In the genomic region with DNA sequence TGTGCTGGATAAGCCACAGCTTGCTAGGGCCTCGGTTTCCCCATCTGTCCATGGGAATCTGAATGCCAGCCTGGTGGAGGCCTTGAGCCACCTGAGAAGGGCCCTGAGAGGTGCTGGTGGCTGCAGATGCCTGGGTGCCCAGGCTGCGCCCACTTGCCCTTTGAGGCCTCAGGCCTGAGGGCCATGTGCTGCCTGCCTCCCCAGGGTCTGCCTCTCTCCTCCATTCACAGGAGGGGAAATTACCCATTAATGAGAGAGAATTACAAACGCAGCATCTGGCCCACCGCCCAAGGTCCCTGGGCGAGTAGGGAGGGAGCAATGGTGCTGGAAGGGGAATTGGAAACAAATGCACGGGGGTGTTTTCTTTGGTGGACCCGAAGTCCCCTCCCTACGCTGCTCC, we compare ENCODE assay signal across 18 cellular contexts. TPM values are rescaled to one million over a fixed set of nuclear protein-coding genes. Genes with fewer than 3 reads are reported as not detected.
"Had no signal": no experiment of that assay in that cellular context is flagged by ENCODE, and none has a peak within 500 bp of the region (broad histone marks: within the 10 kb centered on the region; RNA-seq: fewer than 3 reads in every experiment).

No MANE protein-coding gene starts in this region.

- H3K4me3 Mint-ChIP-seq: activated naive CD4-positive, alpha-beta T cell treated with anti-CD3 and anti-CD28 coated beads for 36 hours; activated T-helper 1 cell treated with anti-CD3 and anti-CD28 coated beads, Interleukin-12 subunit alpha, Interleukin-12 subunit beta, Interleukin-2, Interleukin-4 antibody, amounts not matched to agents 30 ng/mL and 10 ng/mL and 1 ng/mL, durations not matched to agents 14 hours and 24 hours and 36 hours; mesothelial cell of epicardium; neural progenitor cell; stimulated activated memory B cell treated with anti-CD40 and anti-IgM and Interleukin-4, amounts not matched to agents 10 μg/mL and 1 μg/mL and 100 μg/mL, for 72 hours had no signal

- H3K4me1 Mint-ChIP-seq: mesothelial cell of epicardium; neural progenitor cell; stimulated activated memory B cell treated with anti-CD40 and anti-IgM and Interleukin-4, amounts not matched to agents 10 μg/mL and 1 μg/mL and 100 μg/mL, for 72 hours had no signal

- ATAC-seq: lower lobe of right lung; right cardiac atrium; stimulated activated memory B cell treated with anti-CD40 and anti-IgM and Interleukin-4, amounts not matched to agents 10 μg/mL and 1 μg/mL and 100 μg/mL, for 72 hours had no signal

- DNase-seq: activated CD4-positive, alpha-beta T cell treated with anti-CD3 and anti-CD28 coated beads, Interleukin-2, amount 50 U/mL, for 48 hours; activated CD4-positive, CD25-positive, alpha-beta regulatory T cell treated with anti-CD3 and anti-CD28 coated beads, Interleukin-2, amount 50 U/mL, for 72 hours; cortex of kidney; effector memory CD4-positive, alpha-beta T cell; kidney glomerular epithelial cell; lower lobe of right lung; right cardiac atrium; stimulated activated CD4-positive, alpha-beta T cell treated with anti-CD3 and anti-CD28 coated beads, Interleukin-1b, Interleukin-23, amount 100 ng/mL, for 48 hours; T-helper 9 cell; trophoblast cell had no signal

- H3K27ac Mint-ChIP-seq: activated naive CD4-positive, alpha-beta T cell treated with anti-CD3 and anti-CD28 coated beads for 36 hours; activated T-helper 1 cell treated with anti-CD3 and anti-CD28 coated beads, Interleukin-12 subunit alpha, Interleukin-12 subunit beta, Interleukin-2, Interleukin-4 antibody, amounts not matched to agents 30 ng/mL and 10 ng/mL and 1 ng/mL, durations not matched to agents 14 hours and 24 hours and 36 hours; mesothelial cell of epicardium; neural progenitor cell; stimulated activated memory B cell treated with anti-CD40 and anti-IgM and Interleukin-4, amounts not matched to agents 10 μg/mL and 1 μg/mL and 100 μg/mL, for 72 hours had no signal

- H3K36me3 Mint-ChIP-seq: mesothelial cell of epicardium; neural progenitor cell; stimulated activated memory B cell treated with anti-CD40 and anti-IgM and Interleukin-4, amounts not matched to agents 10 μg/mL and 1 μg/mL and 100 μg/mL, for 72 hours had no signal

RNA-seq across cellular contexts. Expression of a gene that starts 59.6 kb away (rescaled TPM):
- total RNA-seq: epithelial cell of proximal tubule, lower lobe of right lung, mesothelial cell of epicardium, myocyte, right cardiac atrium, subcutaneous adipose tissue had no signal
